ENCODE assay signal across 8 cellular contexts in the genomic region with DNA sequence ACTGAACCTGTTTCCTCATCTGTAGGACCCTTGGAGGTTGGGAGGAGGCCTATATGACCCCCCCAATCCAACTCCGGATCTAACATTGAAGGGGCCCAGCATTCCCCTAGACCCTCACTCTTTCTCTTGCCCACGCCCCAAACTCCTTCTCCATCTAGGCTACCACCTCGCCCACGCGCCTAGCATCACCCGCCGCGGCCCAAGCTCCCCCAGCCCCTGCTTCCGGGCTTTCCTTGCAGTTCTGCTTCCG. TPM values are rescaled to one million over a fixed set of nuclear protein-coding genes. Genes with fewer than 3 reads are reported as not detected.
DNase-seq lines count a peak whose midpoint lies in the region; ATAC-seq and TF ChIP-seq lines count a peak whose summit lies in the region.

No MANE protein-coding gene starts in this region.

- peak overlapping the region; percentile 61 to 100 (median 92) for H3K4me3 ChIP-seq in heart left ventricle
- H3K4me3 ChIP-seq in endocrine pancreas (ENCODE audit: control insufficient read depth, insufficient read depth, low read length): peak overlapping the region; percentile 67
- peak overlapping the region; percentile 88 to 89 for H3K4me3 ChIP-seq in neutrophil (ENCODE audit: low read depth in 1 of 2, low read length in 1 of 2)
- peak overlapping the region; percentile 78 to 84 for H3K4me3 ChIP-seq in vagina

- peaks cover 30% of the 10 kb centered on the region for H3K4me1 Mint-ChIP-seq in WTC11

- TF ChIP-seq POLR2A in heart left ventricle (IDR thresholded peaks at IDR 0.05): no peak
- TF ChIP-seq POLR2A in vagina (IDR thresholded peaks at IDR 0.05): no peak

- DNase-seq in heart left ventricle (peak in 2 of 5 donors; percentile 48 to 58), Right ventricle myocardium superior (no peak), WTC11 (ENCODE audit: low spot score) (no peak), vagina (ENCODE audit: extremely low spot score in 2 of 2) (no peak), MV-4-11 (lab: John Stamatoyannopoulos, UW) (no peak), NCI-H345 (lab: John Stamatoyannopoulos, UW) (no peak)

- H3K27me3 Mint-ChIP-seq in WTC11 (ENCODE audit: low read depth): no peaks in the 10 kb centered on the region

- H3K27ac Mint-ChIP-seq in WTC11: peak overlapping the region; percentile 99

- 0 to 1% (median 1%) methylated on average over 10 of the region's 10 CpGs for WGBS in heart left ventricle, 4 donors

- peaks cover 10% of the 10 kb centered on the region for H3K36me3 Mint-ChIP-seq in WTC11

- peaks cover 0 to 18% (median 10%) of the 10 kb centered on the region in 12 donors for H3K4me1 ChIP-seq in heart left ventricle
- no peaks in the 10 kb centered on the region for H3K4me1 ChIP-seq in endocrine pancreas (ENCODE audit: control insufficient read depth, insufficient read depth, low read length)
- H3K4me1 ChIP-seq in neutrophil (ENCODE audit: control insufficient read depth in 1 of 2, insufficient read depth in 1 of 2, low read depth in 1 of 2, low read length in 1 of 2): peaks cover 10 to 21% of the 10 kb centered on the region in 2 experiments
- H3K4me1 ChIP-seq in vagina: peaks cover 43% of the 10 kb centered on the region

- peak overlapping the region; percentile 55 to 97 (median 92) for H3K27ac ChIP-seq in heart left ventricle
- peak overlapping the region; percentile 91 for H3K27ac ChIP-seq in neutrophil
- H3K27ac ChIP-seq in vagina: peak overlapping the region; percentile 83

- peaks cover 6% of the 10 kb centered on the region for H3K9me3 Mint-ChIP-seq in WTC11

- intact Hi-C loops in heart left ventricle (cut with DNase I) (loop anchor here in 7 of 10 donors (1.0 to 10.0 kb wide), 5 partner anchors 52 to 82 kb away; a partner anchor contains a TSS), Right ventricle myocardium superior (cut with DNase I) (loop anchor here (5.0 kb wide), 1 partner anchor 79 kb away; a partner anchor contains a TSS), vagina (cut with DNase I) (loop anchor here (2.0 kb wide), 1 partner anchor 56 kb away; no protein-coding TSS in a partner anchor)

- peak overlapping the region; percentile 87 for H3K4me3 Mint-ChIP-seq in WTC11

- POLR2A ChIA-PET in WTC11 (lab: Charles Lee): interaction anchor here (0.9 to 2.5 kb wide), 9 partner anchors 11 to 221 kb away, joined by 3 to 50 read pairs (median 5); a partner anchor contains a TSS

- ATAC-seq in heart left ventricle: no peak
- ATAC-seq in Right ventricle myocardium superior (ENCODE audit: poor library complexity): no peak
- no peak for ATAC-seq in WTC11

- H3K9me3 ChIP-seq in heart left ventricle (peaks cover 0 to 9% (median 0%) of the 10 kb centered on the region in 12 donors), endocrine pancreas (ENCODE audit: control insufficient read depth, low read length) (no peaks in the 10 kb centered on the region), neutrophil (no peaks in the 10 kb centered on the region), vagina (no peaks in the 10 kb centered on the region)

- peak overlapping the region; percentile 90 for H3K9ac ChIP-seq in endocrine pancreas (ENCODE audit: control insufficient read depth, insufficient read depth, low read length)

- H3K27me3 ChIP-seq in heart left ventricle (no peaks in the 10 kb centered on the region), endocrine pancreas (ENCODE audit: control insufficient read depth, insufficient read depth, low read length) (no peaks in the 10 kb centered on the region), neutrophil (no peaks in the 10 kb centered on the region), vagina (no peaks in the 10 kb centered on the region)

- CTCF ChIA-PET in WTC11 (lab: Charles Lee): interaction anchor here (0.9 to 4.2 kb wide), 13 partner anchors 9 to 221 kb away, joined by 5 to 111 read pairs (median 8); a partner anchor contains a TSS

- TF ChIP-seq CTCF in heart left ventricle (IDR thresholded peaks at IDR 0.05): no peak
- no peak for TF ChIP-seq CTCF in WTC11 (IDR thresholded peaks at IDR 0.05)
- no peak for TF ChIP-seq CTCF in neutrophil (IDR thresholded peaks at IDR 0.05)
- no peak for TF ChIP-seq CTCF in vagina (IDR thresholded peaks at IDR 0.05)

- H3K36me3 ChIP-seq in heart left ventricle (no peaks in the 10 kb centered on the region), endocrine pancreas (ENCODE audit: control insufficient read depth, insufficient read depth, low read length) (no peaks in the 10 kb centered on the region), neutrophil (no peaks in the 10 kb centered on the region), vagina (no peaks in the 10 kb centered on the region)

TF ChIP-seq in WTC11, 78 proteins besides CTCF, POLR2A, EP300 and RAD21:
- TF ChIP-seq GABPB1 (CRISPR knock-in tag; IDR thresholded peaks at IDR 0.05): peak; percentile 2; the same call in 1 of the 2 replicates
- no peak for TF ChIP-seq SMAD3 (CRISPR knock-in tag; IDR thresholded peaks at IDR 0.05; ENCODE audit: borderline replicate concordance)
- TF ChIP-seq, protein P1, sequence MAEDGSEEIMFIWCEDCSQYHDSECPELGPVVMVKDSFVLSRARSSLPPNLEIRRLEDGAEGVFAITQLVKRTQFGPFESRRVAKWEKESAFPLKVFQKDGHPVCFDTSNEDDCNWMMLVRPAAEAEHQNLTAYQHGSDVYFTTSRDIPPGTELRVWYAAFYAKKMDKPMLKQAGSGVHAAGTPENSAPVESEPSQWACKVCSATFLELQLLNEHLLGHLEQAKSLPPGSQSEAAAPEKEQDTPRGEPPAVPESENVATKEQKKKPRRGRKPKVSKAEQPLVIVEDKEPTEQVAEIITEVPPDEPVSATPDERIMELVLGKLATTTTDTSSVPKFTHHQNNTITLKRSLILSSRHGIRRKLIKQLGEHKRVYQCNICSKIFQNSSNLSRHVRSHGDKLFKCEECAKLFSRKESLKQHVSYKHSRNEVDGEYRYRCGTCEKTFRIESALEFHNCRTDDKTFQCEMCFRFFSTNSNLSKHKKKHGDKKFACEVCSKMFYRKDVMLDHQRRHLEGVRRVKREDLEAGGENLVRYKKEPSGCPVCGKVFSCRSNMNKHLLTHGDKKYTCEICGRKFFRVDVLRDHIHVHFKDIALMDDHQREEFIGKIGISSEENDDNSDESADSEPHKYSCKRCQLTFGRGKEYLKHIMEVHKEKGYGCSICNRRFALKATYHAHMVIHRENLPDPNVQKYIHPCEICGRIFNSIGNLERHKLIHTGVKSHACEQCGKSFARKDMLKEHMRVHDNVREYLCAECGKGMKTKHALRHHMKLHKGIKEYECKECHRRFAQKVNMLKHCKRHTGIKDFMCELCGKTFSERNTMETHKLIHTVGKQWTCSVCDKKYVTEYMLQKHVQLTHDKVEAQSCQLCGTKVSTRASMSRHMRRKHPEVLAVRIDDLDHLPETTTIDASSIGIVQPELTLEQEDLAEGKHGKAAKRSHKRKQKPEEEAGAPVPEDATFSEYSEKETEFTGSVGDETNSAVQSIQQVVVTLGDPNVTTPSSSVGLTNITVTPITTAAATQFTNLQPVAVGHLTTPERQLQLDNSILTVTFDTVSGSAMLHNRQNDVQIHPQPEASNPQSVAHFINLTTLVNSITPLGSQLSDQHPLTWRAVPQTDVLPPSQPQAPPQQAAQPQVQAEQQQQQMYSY (CRISPR knock-in tag; IDR thresholded peaks at IDR 0.05): peak; percentile 70; the same call in 1 of the 2 replicates
- TF ChIP-seq ZNF263 (CRISPR knock-in tag; IDR thresholded peaks at IDR 0.05; ENCODE audit: low read depth): no peak
- peak; percentile 73; the same call in 1 of the 2 replicates for TF ChIP-seq ESRRA (CRISPR knock-in tag; IDR thresholded peaks at IDR 0.05; ENCODE audit: borderline replicate concordance)
- TF ChIP-seq CBFB (CRISPR knock-in tag; IDR thresholded peaks at IDR 0.05; ENCODE audit: low read depth): 0 out of 2 replicates have a peak, but pooled peaks have one; percentile 8
- TF ChIP-seq, protein P2, sequence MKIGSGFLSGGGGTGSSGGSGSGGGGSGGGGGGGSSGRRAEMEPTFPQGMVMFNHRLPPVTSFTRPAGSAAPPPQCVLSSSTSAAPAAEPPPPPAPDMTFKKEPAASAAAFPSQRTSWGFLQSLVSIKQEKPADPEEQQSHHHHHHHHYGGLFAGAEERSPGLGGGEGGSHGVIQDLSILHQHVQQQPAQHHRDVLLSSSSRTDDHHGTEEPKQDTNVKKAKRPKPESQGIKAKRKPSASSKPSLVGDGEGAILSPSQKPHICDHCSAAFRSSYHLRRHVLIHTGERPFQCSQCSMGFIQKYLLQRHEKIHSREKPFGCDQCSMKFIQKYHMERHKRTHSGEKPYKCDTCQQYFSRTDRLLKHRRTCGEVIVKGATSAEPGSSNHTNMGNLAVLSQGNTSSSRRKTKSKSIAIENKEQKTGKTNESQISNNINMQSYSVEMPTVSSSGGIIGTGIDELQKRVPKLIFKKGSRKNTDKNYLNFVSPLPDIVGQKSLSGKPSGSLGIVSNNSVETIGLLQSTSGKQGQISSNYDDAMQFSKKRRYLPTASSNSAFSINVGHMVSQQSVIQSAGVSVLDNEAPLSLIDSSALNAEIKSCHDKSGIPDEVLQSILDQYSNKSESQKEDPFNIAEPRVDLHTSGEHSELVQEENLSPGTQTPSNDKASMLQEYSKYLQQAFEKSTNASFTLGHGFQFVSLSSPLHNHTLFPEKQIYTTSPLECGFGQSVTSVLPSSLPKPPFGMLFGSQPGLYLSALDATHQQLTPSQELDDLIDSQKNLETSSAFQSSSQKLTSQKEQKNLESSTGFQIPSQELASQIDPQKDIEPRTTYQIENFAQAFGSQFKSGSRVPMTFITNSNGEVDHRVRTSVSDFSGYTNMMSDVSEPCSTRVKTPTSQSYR (CRISPR knock-in tag; IDR thresholded peaks at IDR 0.05): no peak

RNA-seq across cellular contexts. Expression of a gene that starts 0.5 kb away (rescaled TPM):
- total RNA-seq in heart left ventricle (10 to 100 TPM in 4 of 9 donors, 1 to 10 TPM in 5; 6.8 to 28.4 (median 9.3) TPM), Right ventricle myocardium superior (7.3 TPM), WTC11 (2021) (47.8 to 55.8 TPM (median 51.7 TPM) in 3 replicates), vagina (45.2 TPM)
- 10 to 100 TPM; 12.6 to 21.6 TPM for polyA plus RNA-seq in heart left ventricle

RNA-seq across cellular contexts. Expression of a gene that starts 54.7 kb away (rescaled TPM):
- total RNA-seq in heart left ventricle: 100 to 1,000 TPM; 134 to 217 (median 154) TPM
- polyA plus RNA-seq in heart left ventricle: 100 to 1,000 TPM; 172 to 178 TPM
- total RNA-seq in Right ventricle myocardium superior: 243 TPM
- 34.0 to 41.4 TPM (median 40.4 TPM) in 3 replicates for total RNA-seq in WTC11 (2021)
- 74.4 TPM for total RNA-seq in vagina
